Comparison of ENCODE assay signal across 12 cellular contexts in the genomic region with DNA sequence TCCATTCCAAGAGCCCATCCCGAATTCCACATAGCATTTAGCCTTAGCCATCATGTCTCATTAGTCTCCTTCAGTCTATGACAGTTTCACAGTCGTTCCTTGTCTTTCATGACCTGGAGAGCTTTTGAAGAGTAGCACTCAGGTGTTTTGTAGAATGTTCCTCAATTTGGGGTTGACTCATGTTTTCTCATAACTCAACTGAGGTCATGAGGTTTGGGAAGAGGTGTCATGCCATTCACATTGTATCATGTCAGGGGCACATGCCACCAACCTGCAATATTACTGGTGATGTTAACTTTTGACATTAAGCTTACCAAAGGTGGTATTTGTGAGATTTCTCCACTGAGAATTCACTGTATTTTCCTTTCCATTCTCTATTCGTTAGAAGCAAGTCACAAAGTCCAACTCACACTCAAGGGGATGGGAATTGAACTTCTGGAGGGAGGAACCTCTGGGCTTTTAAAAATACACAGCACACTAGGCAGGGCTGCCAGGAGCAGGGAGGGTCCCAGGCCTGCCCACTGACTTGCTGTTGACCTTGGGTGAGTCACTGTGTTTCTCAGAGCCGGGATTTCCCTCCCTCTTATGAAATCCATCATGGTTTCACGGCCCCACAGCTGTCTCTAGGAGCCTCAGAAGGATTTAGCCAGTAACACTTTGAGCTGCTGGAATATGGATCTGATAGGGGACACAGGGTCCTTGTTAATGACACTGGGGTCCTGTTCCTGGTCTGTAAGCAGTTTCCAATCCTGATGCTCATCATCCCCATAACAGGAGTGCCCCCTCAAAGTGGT.
A peak's percentile ranks its signal among the peaks of the same experiment; 100 is the strongest.
DNase-seq lines count a peak whose midpoint lies in the region; ATAC-seq and TF ChIP-seq lines count a peak whose summit lies in the region.
"Had no signal": no experiment of that assay in that cellular context is flagged by ENCODE, and none has a peak within 500 bp of the region (broad histone marks: within the 10 kb centered on the region; RNA-seq: fewer than 3 reads in every experiment).

No MANE protein-coding gene starts in this region.

- H3K79me1 ChIP-seq in trophoblast cell (ENCODE audit: low read length) = no peaks in the 10 kb centered on the region

- H3K9ac ChIP-seq in trophoblast cell (ENCODE audit: low read length) = no peak overlapping the region

- no peak overlapping the region for H2BK5ac ChIP-seq in trophoblast cell (ENCODE audit: low read depth, low read length, poor library complexity)

- no peaks in the 10 kb centered on the region for H3K79me2 ChIP-seq in trophoblast cell (ENCODE audit: control insufficient read depth, insufficient read depth, low read length, poor library complexity)

- no peak overlapping the region for H3K4ac ChIP-seq in trophoblast cell (ENCODE audit: low read depth, low read length)

- no peak overlapping the region for H2AK5ac ChIP-seq in trophoblast cell (ENCODE audit: low read length)

- H2BK12ac ChIP-seq in trophoblast cell (ENCODE audit: low read length) = no peak overlapping the region

- H4K12ac ChIP-seq in trophoblast cell (ENCODE audit: low read depth, low read length) = no peak overlapping the region

- no peak overlapping the region for H3K4me2 ChIP-seq in trophoblast cell (ENCODE audit: low read length)

- H3K9me3 ChIP-seq in trophoblast cell (ENCODE audit: insufficient read depth, low read depth, low read length) = peaks cover 1% of the 10 kb centered on the region

- no peak overlapping the region for H3K18ac ChIP-seq in trophoblast cell (ENCODE audit: low read length)

- H3K14ac ChIP-seq in trophoblast cell (ENCODE audit: low read length) = no peak overlapping the region

- no peak overlapping the region for H2BK120ac ChIP-seq in trophoblast cell (ENCODE audit: insufficient read depth, low read length, poor library complexity)

- no peaks in the 10 kb centered on the region for H3K4me1 ChIP-seq in trophoblast cell (ENCODE audit: control insufficient read depth in 1 of 2, insufficient read depth in 2 of 2, low read length in 2 of 2)

- no peak overlapping the region for H4K8ac ChIP-seq in trophoblast cell (ENCODE audit: low read depth, low read length)

- no peaks in the 10 kb centered on the region for H3K36me3 ChIP-seq in trophoblast cell (ENCODE audit: control insufficient read depth in 1 of 2, insufficient read depth in 2 of 2, low read length in 2 of 2)

- H4K91ac ChIP-seq in trophoblast cell (ENCODE audit: low read depth, low read length) = no peak overlapping the region

- H3K4me3 ChIP-seq in choroid plexus epithelial cell (ENCODE audit: low read depth, low read length) (no peak overlapping the region), trophoblast cell (ENCODE audit: low read depth, low read length) (no peak overlapping the region)

- DNase-seq in EL = peak; percentile 68
- DNase-seq in M059J (ENCODE audit: low read depth) = peak; percentile 50
- peak; percentile 92 for DNase-seq in choroid plexus epithelial cell (ENCODE audit: low read depth)
- peak; percentile 16 to 45 for DNase-seq in trophoblast cell
- DNase-seq in HuH-7.5 (ENCODE audit: low spot score) = no peak
- DNase-seq in NCI-H1417 treated with DMSO at 0.1 percent for 48 hours (lab: John Stamatoyannopoulos, UW) = no peak
- no peak for DNase-seq in medulla oblongata (ENCODE audit: extremely low spot score)
- DNase-seq: activated CD4-positive, alpha-beta T cell treated with anti-CD3 and anti-CD28 coated beads, Interleukin-2, amount 10 ng/mL, durations not matched to agents 24 days and 14 days; anterior cingulate cortex; hippocampal formation; MM.1S had no signal

- no peak overlapping the region for H3K23ac ChIP-seq in trophoblast cell (ENCODE audit: low read length)

- no peaks in the 10 kb centered on the region for H3K27me3 ChIP-seq in trophoblast cell (ENCODE audit: insufficient read depth, low read length)

- no CpG with 5 or more reads among the region's 5 CpGs for WGBS in trophoblast cell (ENCODE audit: extremely low coverage, insufficient coverage, insufficient read length)

- no peak overlapping the region for H2AFZ ChIP-seq in trophoblast cell (ENCODE audit: insufficient read depth, low read length, poor library complexity)

- H3K27ac ChIP-seq in trophoblast cell (ENCODE audit: low read depth, low read length) = no peak overlapping the region

- no peak for TF ChIP-seq CTCF in choroid plexus epithelial cell (conservative IDR thresholded peaks at IDR 0.05; ENCODE audit: low read depth, low read length)

- ATAC-seq in GM21515 (IDR thresholded peaks at IDR 0.05; ENCODE audit: unreplicated experiment) = no peak

Comparison
In these comparisons a context has a peak if more than half of its experiments do, and no peak if none do; other contexts are left out.
1. DNase-seq: peak in EL (single experiment), M059J (single experiment), choroid plexus epithelial cell (single experiment) and trophoblast cell (2 of 2); none in HuH-7.5 (single experiment), NCI-H1417 treated with DMSO at 0.1 percent for 48 hours (single experiment) and medulla oblongata (single experiment).